Comparison of ENCODE assay signal across 1 cellular context in genomic region chrX:16039834-16040233, GRCh38.
TF ChIP-seq lines count a peak whose summit lies in the region.

No MANE protein-coding gene starts in this region.

TF ChIP-seq in SK-N-SH treated with all-trans-retinoic acid at 6 μM for 48 hours, 23 proteins besides CTCF, POLR2A, EP300 and RAD21 (continued from another document):
- TF ChIP-seq CSRNP3 (CRISPR knock-in tag; IDR thresholded peaks at IDR 0.05) (no peak), SNAI2 (CRISPR knock-in tag; IDR thresholded peaks at IDR 0.05) (no peak), TOX (CRISPR knock-in tag; IDR thresholded peaks at IDR 0.05; ENCODE audit: borderline replicate concordance) (no peak)
